ENCODE assay signal across 1 cellular context in the genomic region with DNA sequence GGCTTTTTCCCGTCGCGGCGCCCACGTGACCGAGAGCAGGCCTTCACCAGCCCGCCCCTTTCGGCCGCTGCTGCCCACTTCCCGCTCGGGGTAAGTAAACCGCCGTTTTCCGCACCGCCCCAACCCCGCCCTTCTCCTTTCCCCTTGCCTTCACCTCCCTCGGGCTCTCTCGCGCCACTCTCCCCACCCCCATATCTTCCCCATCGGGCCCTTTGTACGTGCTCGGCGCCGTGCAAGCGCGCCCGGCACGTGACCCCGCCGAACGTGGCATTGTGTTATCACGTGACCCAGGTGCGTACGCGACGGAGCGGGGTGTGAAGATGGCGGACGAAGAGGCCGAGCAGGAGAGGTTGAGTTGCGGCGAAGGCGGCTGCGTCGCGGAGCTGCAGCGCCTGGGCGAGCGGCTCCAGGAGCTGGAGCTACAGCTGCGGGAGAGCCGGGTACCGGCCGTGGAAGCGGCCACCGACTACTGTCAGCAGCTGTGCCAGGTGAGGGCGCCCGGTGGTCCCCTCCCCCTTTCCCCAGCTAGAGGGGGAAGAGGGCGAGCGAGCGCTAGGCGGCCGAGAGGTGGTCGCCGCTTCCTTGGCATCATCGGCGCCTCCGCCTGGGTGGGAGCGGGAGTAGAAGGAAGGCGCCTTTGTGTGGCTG.
A peak's percentile ranks its signal among the peaks of the same experiment; 100 is the strongest.
TF ChIP-seq lines count a peak whose summit lies in the region.

TSS of gene ZNF292 (plus strand) at position 294 of the 648 bp plus-strand sequence. CDS start at position 321, 27 bp downstream.

TF ChIP-seq in WTC11, 78 proteins besides CTCF, POLR2A, EP300 and RAD21 (continued from another document and continues in another):
- no peak for TF ChIP-seq ZNF512 (CRISPR knock-in tag; IDR thresholded peaks at IDR 0.05; ENCODE audit: borderline replicate concordance)
- TF ChIP-seq, protein P1, sequence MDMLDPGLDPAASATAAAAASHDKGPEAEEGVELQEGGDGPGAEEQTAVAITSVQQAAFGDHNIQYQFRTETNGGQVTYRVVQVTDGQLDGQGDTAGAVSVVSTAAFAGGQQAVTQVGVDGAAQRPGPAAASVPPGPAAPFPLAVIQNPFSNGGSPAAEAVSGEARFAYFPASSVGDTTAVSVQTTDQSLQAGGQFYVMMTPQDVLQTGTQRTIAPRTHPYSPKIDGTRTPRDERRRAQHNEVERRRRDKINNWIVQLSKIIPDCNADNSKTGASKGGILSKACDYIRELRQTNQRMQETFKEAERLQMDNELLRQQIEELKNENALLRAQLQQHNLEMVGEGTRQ (CRISPR knock-in tag; IDR thresholded peaks at IDR 0.05): peak; percentile 99
- peak; percentile 98 for TF ChIP-seq ZBTB21 (CRISPR knock-in tag; IDR thresholded peaks at IDR 0.05; ENCODE audit: borderline replicate concordance)
- TF ChIP-seq E2F1 (CRISPR knock-in tag; IDR thresholded peaks at IDR 0.05): peak; percentile 98
- TF ChIP-seq, protein P2, sequence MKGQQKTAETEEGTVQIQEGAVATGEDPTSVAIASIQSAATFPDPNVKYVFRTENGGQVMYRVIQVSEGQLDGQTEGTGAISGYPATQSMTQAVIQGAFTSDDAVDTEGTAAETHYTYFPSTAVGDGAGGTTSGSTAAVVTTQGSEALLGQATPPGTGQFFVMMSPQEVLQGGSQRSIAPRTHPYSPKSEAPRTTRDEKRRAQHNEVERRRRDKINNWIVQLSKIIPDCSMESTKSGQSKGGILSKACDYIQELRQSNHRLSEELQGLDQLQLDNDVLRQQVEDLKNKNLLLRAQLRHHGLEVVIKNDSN (CRISPR knock-in tag; IDR thresholded peaks at IDR 0.05): peak; percentile 100
- peak; percentile 89 for TF ChIP-seq SP1 (CRISPR knock-in tag; conservative IDR thresholded peaks at IDR 0.05)
- TF ChIP-seq TP53 (CRISPR knock-in tag; IDR thresholded peaks at IDR 0.05): peak; percentile 98
- TF ChIP-seq PREB (CRISPR knock-in tag; IDR thresholded peaks at IDR 0.05; ENCODE audit: borderline replicate concordance): 0 out of 2 replicates have a peak, but pooled peaks have one; percentile 52
- no peak for TF ChIP-seq ATF6 (CRISPR knock-in tag; IDR thresholded peaks at IDR 0.05)
- TF ChIP-seq NFE2L1 (CRISPR knock-in tag; IDR thresholded peaks at IDR 0.05): peak; percentile 89; the same call in 1 of the 2 replicates
- peak; percentile 85; the same call in 1 of the 2 replicates for TF ChIP-seq MYBL2 (CRISPR knock-in tag; IDR thresholded peaks at IDR 0.05)
- peak; percentile 96 for TF ChIP-seq SMAD3 (CRISPR knock-in tag; IDR thresholded peaks at IDR 0.05; ENCODE audit: borderline replicate concordance)
- no peak for TF ChIP-seq HMGA2 (CRISPR knock-in tag; IDR thresholded peaks at IDR 0.05)
- TF ChIP-seq ZNF532 (CRISPR knock-in tag; IDR thresholded peaks at IDR 0.05; ENCODE audit: borderline replicate concordance): no peak
- no peak for TF ChIP-seq ATF3 (CRISPR knock-in tag; conservative IDR thresholded peaks at IDR 0.05)
- peak; percentile 99 for TF ChIP-seq FOXP4 (CRISPR knock-in tag; IDR thresholded peaks at IDR 0.05)
- TF ChIP-seq, protein P3, sequence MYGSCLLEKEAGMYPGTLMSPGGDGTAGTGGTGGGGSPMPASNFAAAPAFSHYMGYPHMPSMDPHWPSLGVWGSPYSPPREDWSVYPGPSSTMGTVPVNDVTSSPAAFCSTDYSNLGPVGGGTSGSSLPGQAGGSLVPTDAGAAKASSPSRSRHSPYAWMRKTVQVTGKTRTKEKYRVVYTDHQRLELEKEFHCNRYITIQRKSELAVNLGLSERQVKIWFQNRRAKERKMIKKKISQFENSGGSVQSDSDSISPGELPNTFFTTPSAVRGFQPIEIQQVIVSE (CRISPR knock-in tag; IDR thresholded peaks at IDR 0.05; ENCODE audit: borderline replicate concordance): no peak
- no peak for TF ChIP-seq ELF4 (CRISPR knock-in tag; IDR thresholded peaks at IDR 0.05; ENCODE audit: low read depth)
- TF ChIP-seq TEAD1 (CRISPR knock-in tag; IDR thresholded peaks at IDR 0.05): peak; percentile 98
- TF ChIP-seq ZNF396 (CRISPR knock-in tag; IDR thresholded peaks at IDR 0.05; ENCODE audit: borderline replicate concordance): no peak
- TF ChIP-seq CREB1 (CRISPR knock-in tag; IDR thresholded peaks at IDR 0.05): peak; percentile 93
- peak; percentile 79; the same call in 1 of the 2 replicates for TF ChIP-seq CBFB (CRISPR knock-in tag; IDR thresholded peaks at IDR 0.05; ENCODE audit: low read depth)
- TF ChIP-seq RELA (CRISPR knock-in tag; IDR thresholded peaks at IDR 0.05; ENCODE audit: borderline replicate concordance): peak; percentile 90; the same call in 1 of the 2 replicates
- peak; percentile 96; the same call in 1 of the 2 replicates for TF ChIP-seq FOXP1 (CRISPR knock-in tag; IDR thresholded peaks at IDR 0.05; ENCODE audit: borderline replicate concordance)
- TF ChIP-seq, protein P4, sequence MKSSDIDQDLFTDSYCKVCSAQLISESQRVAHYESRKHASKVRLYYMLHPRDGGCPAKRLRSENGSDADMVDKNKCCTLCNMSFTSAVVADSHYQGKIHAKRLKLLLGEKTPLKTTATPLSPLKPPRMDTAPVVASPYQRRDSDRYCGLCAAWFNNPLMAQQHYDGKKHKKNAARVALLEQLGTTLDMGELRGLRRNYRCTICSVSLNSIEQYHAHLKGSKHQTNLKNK (CRISPR knock-in tag; IDR thresholded peaks at IDR 0.05): no peak
- TF ChIP-seq JUN (CRISPR knock-in tag; IDR thresholded peaks at IDR 0.05): peak; percentile 85
- no peak for TF ChIP-seq RORB (CRISPR knock-in tag; IDR thresholded peaks at IDR 0.05)
- peak; percentile 97 for TF ChIP-seq ESRRA (CRISPR knock-in tag; IDR thresholded peaks at IDR 0.05; ENCODE audit: borderline replicate concordance)
- peak; percentile 96 for TF ChIP-seq AFF4 (CRISPR knock-in tag; IDR thresholded peaks at IDR 0.05; ENCODE audit: borderline replicate concordance)
- peak; percentile 99 for TF ChIP-seq KAT7 (CRISPR knock-in tag; IDR thresholded peaks at IDR 0.05; ENCODE audit: borderline replicate concordance)
- TF ChIP-seq ZNF219 (CRISPR knock-in tag; IDR thresholded peaks at IDR 0.05; ENCODE audit: borderline replicate concordance): peak; percentile 71; the same call in 1 of the 2 replicates
- TF ChIP-seq SOX15 (CRISPR knock-in tag; IDR thresholded peaks at IDR 0.05): no peak
